In genomic region chr1:229895605-229896004, GRCh38 we compare ENCODE assay signal across 27 cellular contexts.
"Had no signal": no experiment of that assay in that cellular context is flagged by ENCODE, and none has a peak within 500 bp of the region (broad histone marks: within the 10 kb centered on the region; RNA-seq: fewer than 3 reads in every experiment).

No MANE protein-coding gene starts in this region.

- H3K36me3 ChIP-seq: brain microvascular endothelial cell, esophagus squamous epithelium, gastroesophageal sphincter had no signal

- H3K27ac ChIP-seq: brain microvascular endothelial cell, coronary artery, dorsolateral prefrontal cortex, esophagus squamous epithelium, gastroesophageal sphincter had no signal

- H3K4me3 ChIP-seq: coronary artery, dorsolateral prefrontal cortex, esophagus squamous epithelium, gastroesophageal sphincter had no signal

- H3K27me3 ChIP-seq: brain microvascular endothelial cell, dorsolateral prefrontal cortex, gastroesophageal sphincter had no signal

- H3K27ac Mint-ChIP-seq: activated CD4-positive, alpha-beta T cell treated with anti-CD3 and anti-CD28 coated beads for 36 hours; activated CD8-positive, alpha-beta T cell treated with anti-CD3 and anti-CD28 coated beads for 36 hours; activated naive CD8-positive, alpha-beta T cell; activated T-helper 17 cell treated with anti-CD3 and anti-CD28 coated beads, Interleukin-2, amount 50 U/mL, for 72 hours; dendritic cell treated with granulocyte-macrophage colony-stimulating factor and Interleukin-4, amounts not matched to agents 40 ng/mL and 50 ng/mL, for 4 days; effector memory CD8-positive, alpha-beta T cell had no signal

- H3K9me3 Mint-ChIP-seq: activated CD8-positive, alpha-beta T cell treated with anti-CD3 and anti-CD28 coated beads for 36 hours; activated T-cell treated with anti-CD3 and anti-CD28 coated beads, Interleukin-2, amount 50 U/mL, for 4 hours; central memory CD8-positive, alpha-beta T cell; dendritic cell treated with granulocyte-macrophage colony-stimulating factor and Interleukin-4, amounts not matched to agents 40 ng/mL and 50 ng/mL, for 4 days; effector memory CD8-positive, alpha-beta T cell had no signal

- H3K4me3 Mint-ChIP-seq: activated CD4-positive, alpha-beta T cell treated with anti-CD3 and anti-CD28 coated beads for 36 hours; activated CD8-positive, alpha-beta T cell treated with anti-CD3 and anti-CD28 coated beads for 36 hours; activated naive CD8-positive, alpha-beta T cell; activated T-cell treated with anti-CD3 and anti-CD28 coated beads, Interleukin-2, amount 50 U/mL, for 4 hours; activated T-helper 17 cell treated with anti-CD3 and anti-CD28 coated beads, Interleukin-2, amount 50 U/mL, for 72 hours; central memory CD8-positive, alpha-beta T cell; dendritic cell treated with granulocyte-macrophage colony-stimulating factor and Interleukin-4, amounts not matched to agents 40 ng/mL and 50 ng/mL, for 4 days; effector memory CD8-positive, alpha-beta T cell had no signal

- H3K36me3 Mint-ChIP-seq: activated naive CD8-positive, alpha-beta T cell had no signal

- H3K4me1 ChIP-seq: esophagus squamous epithelium, gastroesophageal sphincter had no signal

- H3K4me1 Mint-ChIP-seq: activated CD4-positive, alpha-beta T cell treated with anti-CD3 and anti-CD28 coated beads for 36 hours; activated T-helper 17 cell treated with anti-CD3 and anti-CD28 coated beads, Interleukin-2, amount 50 U/mL, for 72 hours; central memory CD8-positive, alpha-beta T cell had no signal

- H3K9me3 ChIP-seq: esophagus squamous epithelium, gastroesophageal sphincter had no signal

- DNase-seq: activated CD4-positive, alpha-beta T cell treated with anti-CD3 and anti-CD28 coated beads for 36 hours; activated CD4-positive, alpha-beta T cell treated with anti-CD3 and anti-CD28 coated beads, Interleukin-2, amount 50 U/mL, for 1 hour; activated CD4-positive, alpha-beta T cell treated with anti-CD3 and anti-CD28 coated beads, Interleukin-2, amount 50 U/mL, for 48 hours; activated CD4-positive, CD25-positive, alpha-beta regulatory T cell; activated CD4-positive, CD25-positive, alpha-beta regulatory T cell treated with anti-CD3 and anti-CD28 coated beads, Interleukin-2, amount 50 U/mL, for 72 hours; activated CD8-positive, alpha-beta memory T cell treated with anti-CD3 and anti-CD28 coated beads for 24 hours; activated CD8-positive, alpha-beta T cell treated with anti-CD3 and anti-CD28 coated beads for 36 hours; activated effector memory CD4-positive, alpha-beta T cell treated with Interleukin-2 at 50 U/mL for 16 hours; activated gamma-delta T cell treated with Interleukin-2 at 50 U/mL for 16 hours; activated naive CD4-positive, alpha-beta T cell treated with anti-CD3 and anti-CD28 coated beads, Interleukin-2, amount 50 U/mL, for 16 hours; activated naive CD4-positive, alpha-beta T cell treated with Interleukin-2 at 50 U/mL for 16 hours; activated T-cell treated with anti-CD3 and anti-CD28 coated beads, Interleukin-2, amount 50 U/mL, for 4 hours; amniotic stem cell; anterior cingulate cortex; brain microvascular endothelial cell; dorsolateral prefrontal cortex; effector memory CD8-positive, alpha-beta T cell; erythroblast; esophagus squamous epithelium; foreskin melanocyte; T-helper 2 cell had no signal
